1 cellular context compared by ENCODE assay signal in genomic region chr12:95943231-95943842, GRCh38.
TF ChIP-seq lines count a peak whose summit lies in the region.

Gene AMDHD1 (plus strand): TSS chr12:95943331. CDS start chr12:95943399, 68 bp downstream.

TF ChIP-seq in GM23338, 12 proteins besides CTCF, POLR2A, EP300 and RAD21 (continued from another document):
- no peak for TF ChIP-seq ZNF462 (CRISPR knock-in tag; IDR thresholded peaks at IDR 0.05)
- no peak for TF ChIP-seq JUNB (IDR thresholded peaks at IDR 0.05; ENCODE audit: unreplicated experiment)
- TF ChIP-seq STAT1 (IDR thresholded peaks at IDR 0.05; ENCODE audit: unreplicated experiment) = no peak
- TF ChIP-seq ETS1 (IDR thresholded peaks at IDR 0.05) = no peak
- no peak for TF ChIP-seq EZH2phosphoT487 (IDR thresholded peaks at IDR 0.05; ENCODE audit: unreplicated experiment)
- no peak for TF ChIP-seq NANOG (IDR thresholded peaks at IDR 0.05; ENCODE audit: borderline replicate concordance)
- TF ChIP-seq CREB1 (CRISPR knock-in tag; IDR thresholded peaks at IDR 0.05; ENCODE audit: low read depth) = no peak
